9 cellular contexts compared by ENCODE assay signal in the genomic region with DNA sequence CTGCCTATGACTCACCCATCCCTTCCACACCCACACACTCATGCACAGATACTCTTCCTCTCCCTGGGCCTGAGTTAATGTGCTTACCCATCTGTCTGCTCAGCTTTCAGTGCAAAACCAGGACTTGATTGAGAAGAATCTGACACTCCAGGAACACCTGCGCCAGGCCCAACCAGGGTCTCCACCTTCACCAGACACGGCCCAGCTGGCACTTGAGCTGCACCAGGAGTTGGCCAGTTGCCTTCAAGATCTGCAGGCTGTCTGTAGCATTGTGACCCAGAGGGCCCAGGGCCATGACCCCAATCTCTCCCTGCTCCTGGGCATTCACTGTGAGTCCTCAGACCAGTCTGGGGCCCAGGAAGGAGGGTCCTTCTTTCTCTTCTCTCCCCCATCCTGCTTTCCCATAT. TPM values are rescaled to one million over a fixed set of nuclear protein-coding genes. Genes with fewer than 3 reads are reported as not detected.
A peak's percentile ranks its signal among the peaks of the same experiment; 100 is the strongest.
DNase-seq lines count a peak whose midpoint lies in the region; ATAC-seq, FAIRE-seq and TF ChIP-seq lines count a peak whose summit lies in the region.
"Had no signal": no experiment of that assay in that cellular context is flagged by ENCODE, and none has a peak within 500 bp of the region (broad histone marks: within the 10 kb centered on the region; RNA-seq: fewer than 3 reads in every experiment).

No MANE protein-coding gene starts in this region.

- no peak for FAIRE-seq in A549 (lab: Jason Lieb, UNC)

- H3K9ac ChIP-seq in HUES48 (ENCODE audit: low read depth, low read length) = no peak overlapping the region

- no CpG with 5 or more reads among the region's 2 CpGs for WGBS in A549 (ENCODE audit: missing lambda C conversion rate)

- H3K9me3 Mint-ChIP-seq in MCF 10A (ENCODE audit: unreplicated experiment) (no peaks in the 10 kb centered on the region), naive B cell (no peaks in the 10 kb centered on the region)

- TF ChIP-seq RAD21 in A549 (conservative IDR thresholded peaks at IDR 0.05 in 1 of 2, IDR thresholded peaks at IDR 0.05 in 1 of 2) = no peak

- H3K27ac ChIP-seq in A549 (peak overlapping the region; percentile 61 to 74; a peak in 3 of 6 replicates), HUES48 (ENCODE audit: low read depth, low read length) (peak overlapping the region; percentile 55)

- H3K27me3 Mint-ChIP-seq in MCF 10A (ENCODE audit: insufficient read depth, unreplicated experiment) (no peaks in the 10 kb centered on the region), naive B cell (no peaks in the 10 kb centered on the region)

- CTCF ChIA-PET in A549 (lab: Yijun Ruan, JAX) = interaction anchor here (0.7 to 6.0 kb wide), 20 partner anchors 9 to 194 kb away, joined by 3 to 32 read pairs (median 4); partner anchors contain the start of genes CD52, LIN28A and ZNF593
- CTCF ChIA-PET in MCF 10A (lab: Yijun Ruan, JAX) = interaction anchor here (0.6 to 6.5 kb wide), 16 partner anchors 9 to 193 kb away, joined by 3 to 51 read pairs (median 6); partner anchors contain the start of genes UBXN11 and ZNF593

- H3K27ac Mint-ChIP-seq in MCF 10A (ENCODE audit: low read depth, unreplicated experiment) (peak overlapping the region; percentile 46), naive B cell (peak overlapping the region in 4 of 6 donors; percentile 28 to 81 (median 76))

- no TSS peak for BruUV-seq in MCF 10A (replicated peaks; lab: Mats Ljungman, UMichigan)

- no peak for TF ChIP-seq POLR2A in A549 (IDR thresholded peaks at IDR 0.05; ENCODE audit: low read length)

- TF ChIP-seq EP300 in A549 (IDR thresholded peaks at IDR 0.05) = no peak

- DNase-seq in A549 (ENCODE audit: low read depth in 1 of 2, low spot score in 1 of 2) (no peak), MCF 10A (ENCODE audit: unreplicated experiment) (no peak), naive B cell (no peak), NCI-H345 treated with DMSO at 0.1 percent for 48 hours (lab: John Stamatoyannopoulos, UW; ENCODE audit: unreplicated experiment) (no peak), NCI-H1105 treated with DMSO at 0.1 percent for 48 hours (lab: John Stamatoyannopoulos, UW) (no peak), left lobe of liver (ENCODE audit: low spot score) (no peak)
- DNase-seq: NCI-H774 had no signal

- H3K4me3 ChIP-seq in A549 (no peak overlapping the region), HUES48 (ENCODE audit: low read depth, low read length) (no peak overlapping the region)

- POLR2A ChIA-PET in A549 (lab: Yijun Ruan, JAX) = no interaction called here
- POLR2A ChIA-PET in MCF 10A (lab: Yijun Ruan, JAX) = interaction anchor here (0.9 to 8.9 kb wide), 9 partner anchors 8 to 587 kb away, joined by 3 to 83 read pairs (median 4); partner anchors contain the start of genes CEP85, CNKSR1, DHDDS and SFN

- intact Hi-C loops in MCF 10A (cut with micrococcal nuclease) = loop anchor here (1.0 to 5.0 kb wide), 2 partner anchors 99 to 164 kb away; partner anchors contain the start of genes CNKSR1 and PDIK1L

- no peak for TF ChIP-seq CTCF in A549 (IDR thresholded peaks at IDR 0.05)
- TF ChIP-seq CTCF in MCF 10A (IDR thresholded peaks at IDR 0.05; ENCODE audit: unreplicated experiment) = no peak

- H3K36me3 Mint-ChIP-seq in MCF 10A (ENCODE audit: insufficient read depth, unreplicated experiment) = peaks cover 40% of the 10 kb centered on the region
- peaks cover 10 to 21% of the 10 kb centered on the region in 2 donors for H3K36me3 Mint-ChIP-seq in naive B cell

- H3K36me3 ChIP-seq in HUES48 (ENCODE audit: control insufficient read depth, insufficient read depth, low read length) = peaks cover 64% of the 10 kb centered on the region

- ATAC-seq in A549 = no peak
- no peak for ATAC-seq in naive B cell (ENCODE audit: low read depth in 2 of 2)
- ATAC-seq in GM21390 (IDR thresholded peaks at IDR 0.05; ENCODE audit: unreplicated experiment) = no peak
- ATAC-seq in left lobe of liver = no peak

- peaks cover 45% of the 10 kb centered on the region for H3K4me1 ChIP-seq in A549
- H3K4me1 ChIP-seq in HUES48 (ENCODE audit: control insufficient read depth, insufficient read depth, low read length) = peaks cover 24% of the 10 kb centered on the region

- peaks cover 66% of the 10 kb centered on the region for H3K4me1 Mint-ChIP-seq in MCF 10A (ENCODE audit: insufficient read depth, unreplicated experiment)
- peaks cover 42 to 50% (median 43%) of the 10 kb centered on the region in 3 donors for H3K4me1 Mint-ChIP-seq in naive B cell

- no peaks in the 10 kb centered on the region for H3K27me3 ChIP-seq in HUES48 (ENCODE audit: control insufficient read depth, insufficient read depth, low read length)

- H3K4me3 Mint-ChIP-seq in MCF 10A (ENCODE audit: unreplicated experiment) (no peak overlapping the region), naive B cell (peak overlapping the region in 1 of 8 donors; percentile 53)

- no peaks in the 10 kb centered on the region for H3K9me3 ChIP-seq in A549
- H3K9me3 ChIP-seq in HUES48 (ENCODE audit: control insufficient read depth, insufficient read depth, low read length) = no peaks in the 10 kb centered on the region

- peak overlapping the region; percentile 48 for H3K4me2 ChIP-seq in A549

TF ChIP-seq in A549, 52 proteins besides CTCF, POLR2A, EP300 and RAD21:
- TF ChIP-seq ZFP36 (IDR thresholded peaks at IDR 0.05; ENCODE audit: borderline replicate concordance, partially characterized antibody) (no peak), FOSL2 (IDR thresholded peaks at IDR 0.05) (no peak), FOSL2 (CRISPR knock-in tag; IDR thresholded peaks at IDR 0.05) (peak; percentile 31)

RNA-seq across cellular contexts. Expression of gene SH3BGRL3, which starts 3.5 kb away (rescaled TPM):
- polyA plus RNA-seq in A549 (2011; rRNA removed) (36.1 and 38.7 TPM in 2 replicates), A549 (2017; fragmentation: RNase III; extraction: RNeasy Plus Mini Kit Qiagen cat#74134 plus additional on column Dnase treatment) (66.1 to 87.2 TPM (median 78.6 TPM) in 3 replicates), naive B cell (ENCODE audit: low read depth in 6 of 6) (1,000 to 10,000 TPM in 2 of 6 donors, 100 to 1,000 TPM in 4; 624 to 1,205 (median 832) TPM)
- 53.4 and 58.3 TPM in 2 replicates for polyA plus RNA-seq in A549 (2012; cell fraction: cytosol; rRNA removed)
- 22.1 and 24.6 TPM in 2 replicates for polyA plus RNA-seq in A549 (2012; cell fraction: nucleus; rRNA removed)
- 62.7 and 71.2 TPM in 2 replicates for polyA minus RNA-seq in A549 (2011; rRNA and poly(A)+ RNA removed)
- total RNA-seq in MCF 10A (2022) (133 and 170 TPM in 2 replicates), left lobe of liver (31.5 TPM)

RNA-seq across cellular contexts. Expression of gene UBXN11, which starts 30.0 kb away (rescaled TPM):
- 6.8 and 7.6 TPM in 2 replicates for polyA plus RNA-seq in A549 (2011; rRNA removed)
- 17.0 and 17.5 TPM in 2 replicates for polyA plus RNA-seq in A549 (2012; cell fraction: cytosol; rRNA removed)
- 104 and 106 TPM in 2 replicates for polyA plus RNA-seq in A549 (2012; cell fraction: nucleus; rRNA removed)
- polyA plus RNA-seq in A549 (2017; fragmentation: RNase III; extraction: RNeasy Plus Mini Kit Qiagen cat#74134 plus additional on column Dnase treatment) = 10.6 to 12.7 TPM (median 10.8 TPM) in 3 replicates
- 8.8 and 10.3 TPM in 2 replicates for polyA minus RNA-seq in A549 (2011; rRNA and poly(A)+ RNA removed)
- total RNA-seq in MCF 10A (2022) = 17.7 and 20.3 TPM in 2 replicates
- polyA plus RNA-seq in naive B cell (ENCODE audit: low read depth in 6 of 6) = 10 to 100 TPM in 2 of 6 donors, 1 to 10 TPM in 4; 4.3 to 15.7 (median 6.9) TPM
- 7.8 TPM for total RNA-seq in left lobe of liver

RNA-seq across cellular contexts. Expression of gene CD52, which starts 41.3 kb away (rescaled TPM):
- polyA plus RNA-seq in A549 (2011; rRNA removed) (not detected in 2 replicates), A549 (2017; fragmentation: RNase III; extraction: RNeasy Plus Mini Kit Qiagen cat#74134 plus additional on column Dnase treatment) (not detected in 3 replicates), naive B cell (ENCODE audit: low read depth in 6 of 6) (over 10,000 TPM; 10,565 to 16,920 (median 13,137) TPM)
- not detected in 2 replicates for polyA plus RNA-seq in A549 (2012; cell fraction: cytosol; rRNA removed)
- not detected in 2 replicates for polyA plus RNA-seq in A549 (2012; cell fraction: nucleus; rRNA removed)
- not detected in 2 replicates for polyA minus RNA-seq in A549 (2011; rRNA and poly(A)+ RNA removed)
- total RNA-seq in MCF 10A (2022) (not detected in 2 replicates), left lobe of liver (3.0 TPM)

RNA-seq across cellular contexts. Expression of gene CEP85, which starts 42.4 kb away (rescaled TPM):
- polyA plus RNA-seq in A549 (2011; rRNA removed) (21.1 and 25.6 TPM in 2 replicates), A549 (2017; fragmentation: RNase III; extraction: RNeasy Plus Mini Kit Qiagen cat#74134 plus additional on column Dnase treatment) (13.0 to 13.6 TPM (median 13.5 TPM) in 3 replicates), naive B cell (ENCODE audit: low read depth in 6 of 6) (1 to 10 TPM; 2.5 to 8.2 (median 4.9) TPM)
- 14.1 and 18.3 TPM in 2 replicates for polyA plus RNA-seq in A549 (2012; cell fraction: cytosol; rRNA removed)
- polyA plus RNA-seq in A549 (2012; cell fraction: nucleus; rRNA removed) = 43.4 and 56.7 TPM in 2 replicates
- 22.7 and 25.2 TPM in 2 replicates for polyA minus RNA-seq in A549 (2011; rRNA and poly(A)+ RNA removed)
- total RNA-seq in MCF 10A (2022) (11.1 and 12.2 TPM in 2 replicates), left lobe of liver (5.5 TPM)
